8 cellular contexts compared by ENCODE assay signal in the genomic region with DNA sequence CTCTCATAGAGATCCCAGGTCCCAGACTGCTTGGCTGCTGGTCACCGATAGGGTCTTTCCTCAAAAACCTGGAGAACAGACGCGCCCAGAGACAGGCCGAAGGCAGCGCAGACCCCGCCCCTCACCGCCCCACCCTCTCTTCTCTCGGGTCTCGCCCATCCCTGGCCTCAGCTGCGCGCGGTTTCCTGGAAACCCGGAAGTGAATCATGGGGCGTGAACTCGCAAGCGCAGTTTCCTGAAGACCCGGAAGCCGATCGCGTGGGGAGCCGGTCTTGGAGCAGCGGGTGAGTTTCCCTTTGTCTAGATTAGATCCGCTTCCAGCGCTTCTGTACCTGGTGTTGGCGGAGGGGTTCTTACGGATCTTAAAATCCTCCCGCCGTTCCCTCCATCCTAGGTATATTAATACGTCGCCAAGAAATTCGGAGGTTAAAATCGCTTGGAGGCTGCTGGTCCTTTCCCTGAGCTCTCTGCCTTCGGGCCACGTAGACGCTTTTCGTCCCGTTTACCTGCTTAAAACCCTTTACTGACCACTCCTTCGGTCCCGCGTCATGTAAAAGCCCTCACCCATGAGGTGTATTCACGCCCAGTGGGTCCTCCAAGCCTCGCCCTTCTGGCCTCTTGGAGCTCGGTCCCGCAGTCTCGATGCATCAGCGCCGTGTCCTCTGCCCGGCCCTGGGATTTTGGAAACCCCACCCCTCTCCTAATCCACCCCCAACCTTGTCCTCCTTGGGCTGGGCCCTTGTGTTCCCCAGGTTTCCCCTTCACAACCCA. TPM values are rescaled to one million over a fixed set of nuclear protein-coding genes. Genes with fewer than 3 reads are reported as not detected.
DNase-seq lines count a peak whose midpoint lies in the region; ATAC-seq lines count a peak whose summit lies in the region.

Gene ZNF578, plus strand, starts transcription at position 230 of the 771 bp plus-strand sequence. CDS start 48,293 bp downstream, outside the sequence.

- DNase-seq in AG08396 (ENCODE audit: low spot score), result peak; percentile 87
- DNase-seq in NCI-H1436 treated with DMSO at 0.1 percent for 48 hours (lab: John Stamatoyannopoulos, UW), result peak; percentile 53
- peak; percentile 70 for DNase-seq in activated CD8-positive, alpha-beta memory T cell treated with anti-CD3 and anti-CD28 coated beads, Interleukin-2, amount 50 U/mL, for 48 hours
- DNase-seq in epidermal melanocyte (ENCODE audit: insufficient read length, low spot score), result peak; percentile 88
- DNase-seq in mucosa of gallbladder (ENCODE audit: low spot score), result peak; percentile 81
- peak; percentile 5 to 32 for DNase-seq in stimulated activated CD8-positive, alpha-beta memory T cell treated with anti-CD3 and anti-CD28 coated beads, Interleukin-4, amount 100 ng/mL, for 1 hour (ENCODE audit: low read depth in 2 of 2, low spot score in 1 of 2)
- no peak for DNase-seq in COR-L47 (lab: John Stamatoyannopoulos, UW)

- ATAC-seq in HG02970 (IDR thresholded peaks at IDR 0.05; ENCODE audit: low FRiP score, unreplicated experiment), result no peak

RNA-seq across cellular contexts. Expression of gene ZNF578, which starts in this region (rescaled TPM):
- total RNA-seq in mucosa of gallbladder, result 3.4 TPM
